Comparison of ENCODE assay signal across 22 cellular contexts in genomic region chr1:183237046-183237445, GRCh38. TPM values are rescaled to one million over a fixed set of nuclear protein-coding genes. Genes with fewer than 3 reads are reported as not detected.
"Had no signal": no experiment of that assay in that cellular context is flagged by ENCODE, and none has a peak within 500 bp of the region (broad histone marks: within the 10 kb centered on the region; RNA-seq: fewer than 3 reads in every experiment).

No MANE protein-coding gene starts in this region.

- H3K4me1 Mint-ChIP-seq: activated CD4-positive, alpha-beta memory T cell treated with anti-CD3 and anti-CD28 coated beads, Interleukin-2, amount 10 ng/mL, durations not matched to agents 7 days and 5 days had no signal

- DNase-seq: activated CD4-positive, alpha-beta memory T cell treated with anti-CD3 and anti-CD28 coated beads, Interleukin-2, amount 10 ng/mL, durations not matched to agents 7 days and 5 days; activated CD4-positive, alpha-beta T cell treated with anti-CD3 and anti-CD28 coated beads for 48 hours; activated CD4-positive, CD25-positive, alpha-beta regulatory T cell; activated naive CD4-positive, alpha-beta T cell treated with Interleukin-2 at 50 U/mL for 16 hours; activated T-cell treated with anti-CD3 and anti-CD28 coated beads, Interleukin-2, amount 50 U/mL, for 1 hour; effector memory CD4-positive, alpha-beta T cell; foreskin melanocyte; left lung; mucosa of descending colon; naive B cell; pancreas; right lobe of liver; stimulated activated CD4-positive, alpha-beta T cell treated with anti-CD3 and anti-CD28 coated beads, Interleukin-4, amount 100 ng/mL, for 1 hour; stomach; T-helper 1 cell; T-helper 9 cell had no signal

- H3K27me3 ChIP-seq: ascending aorta, left lung, pancreas, right lobe of liver, stomach had no signal

- H3K9me3 ChIP-seq: ascending aorta, left lung, mucosa of descending colon, pancreas, right lobe of liver, stomach, thoracic aorta had no signal

- H3K9me3 Mint-ChIP-seq: activated CD4-positive, alpha-beta memory T cell treated with anti-CD3 and anti-CD28 coated beads, Interleukin-2, amount 10 ng/mL, durations not matched to agents 7 days and 5 days; activated T-helper 2 cell treated with anti-CD3 and anti-CD28 coated beads, Interferon-gamma antibody, Interleukin-2, Interleukin-4, amounts not matched to agents 10 μg/mL and 5 μg/mL and 100 μg/mL, durations not matched to agents 14 hours and 24 hours and 36 hours; dendritic cell treated with granulocyte-macrophage colony-stimulating factor and Interleukin-4, amounts not matched to agents 40 ng/mL and 50 ng/mL, for 4 days; naive B cell had no signal

- ATAC-seq: left lung, mucosa of descending colon, pancreas, right lobe of liver had no signal

- H3K36me3 ChIP-seq: ascending aorta, left lung, pancreas, right lobe of liver, thoracic aorta had no signal

- H3K4me1 ChIP-seq: pancreas, right lobe of liver had no signal

- H3K4me2 ChIP-seq: smooth muscle cell had no signal

- H3K27ac Mint-ChIP-seq: activated CD4-positive, alpha-beta memory T cell treated with anti-CD3 and anti-CD28 coated beads, Interleukin-2, amount 10 ng/mL, durations not matched to agents 7 days and 5 days; activated T-helper 2 cell treated with anti-CD3 and anti-CD28 coated beads, Interferon-gamma antibody, Interleukin-2, Interleukin-4, amounts not matched to agents 10 μg/mL and 5 μg/mL and 100 μg/mL, durations not matched to agents 14 hours and 24 hours and 36 hours; dendritic cell treated with granulocyte-macrophage colony-stimulating factor and Interleukin-4, amounts not matched to agents 40 ng/mL and 50 ng/mL, for 4 days; naive B cell had no signal

- H3K4me3 Mint-ChIP-seq: activated CD4-positive, alpha-beta memory T cell treated with anti-CD3 and anti-CD28 coated beads, Interleukin-2, amount 10 ng/mL, durations not matched to agents 7 days and 5 days; dendritic cell treated with granulocyte-macrophage colony-stimulating factor and Interleukin-4, amounts not matched to agents 40 ng/mL and 50 ng/mL, for 4 days; naive B cell had no signal

- FAIRE-seq: endothelial cell of umbilical vein, pancreas had no signal

- H3K27ac ChIP-seq: ascending aorta, left lung, pancreas, right lobe of liver, stomach, thoracic aorta had no signal

- H3K36me3 Mint-ChIP-seq: naive B cell had no signal

- H3K4me3 ChIP-seq: ascending aorta, left lung, mucosa of descending colon, pancreas, right lobe of liver, smooth muscle cell, stomach, thoracic aorta had no signal

RNA-seq across cellular contexts. Expression of gene LAMC2, which starts 51.0 kb away (rescaled TPM):
- total RNA-seq: activated CD4-positive, alpha-beta memory T cell treated with anti-CD3 and anti-CD28 coated beads, Interleukin-2, amount 10 ng/mL, durations not matched to agents 7 days and 5 days; activated T-helper 2 cell treated with anti-CD3 and anti-CD28 coated beads, Interferon-gamma antibody, Interleukin-2, Interleukin-4, amounts not matched to agents 10 μg/mL and 5 μg/mL and 100 μg/mL, durations not matched to agents 14 hours and 24 hours and 36 hours had no signal
